In the genomic region with DNA sequence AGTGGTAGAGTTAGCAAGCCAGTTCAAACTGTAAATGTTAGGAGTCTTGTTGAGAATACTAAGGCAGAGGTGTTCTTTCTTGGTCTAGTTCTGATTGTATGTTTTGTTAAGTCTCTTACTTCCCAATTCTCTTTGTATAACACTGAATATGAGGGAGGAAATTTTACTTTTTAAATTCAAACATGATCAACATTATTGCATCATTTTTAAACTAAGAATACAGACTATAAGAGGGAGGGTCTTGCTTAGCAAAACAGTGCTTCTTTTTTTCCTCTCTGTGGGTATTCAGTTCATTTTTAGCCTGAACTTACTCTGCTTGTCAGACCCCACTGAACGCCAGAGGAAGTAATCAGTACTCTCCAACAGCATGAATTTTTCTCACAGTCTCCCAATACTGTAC, we compare ENCODE assay signal across 6 cellular contexts.
"Had no signal": no experiment of that assay in that cellular context is flagged by ENCODE, and none has a peak within 500 bp of the region (broad histone marks: within the 10 kb centered on the region; RNA-seq: fewer than 3 reads in every experiment).

No MANE protein-coding gene starts in this region.

- H3K4me2 ChIP-seq: KMS-11 had no signal

- DNase-seq: IMR-90, KBM-7, KG1 had no signal

- H3K9ac ChIP-seq: KMS-11 had no signal

- H3K27ac ChIP-seq: HL-60, KMS-11 had no signal

- FAIRE-seq: HTR-8/SVneo had no signal
